ENCODE assay signal across 25 cellular contexts in the genomic region with DNA sequence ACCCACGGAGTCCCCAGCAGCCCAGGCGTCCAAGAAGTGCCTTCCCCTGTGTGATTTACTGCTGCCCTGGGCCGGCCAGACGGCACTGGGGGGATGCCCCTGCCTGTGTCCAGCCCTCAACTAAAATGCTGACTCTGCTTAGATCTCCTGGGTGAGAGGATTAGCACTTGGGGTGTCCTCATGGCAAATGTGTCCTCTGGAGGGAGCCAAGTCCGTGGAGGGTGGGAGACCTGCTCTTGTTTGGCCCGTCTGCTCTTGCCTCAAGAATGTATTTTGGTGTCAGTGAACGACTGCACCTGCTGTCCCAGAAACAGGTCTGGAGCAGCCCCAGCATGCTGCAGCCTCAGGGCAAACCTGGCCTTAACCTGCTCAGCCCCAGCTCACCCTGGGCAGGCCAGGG.
"Had no signal": no experiment of that assay in that cellular context is flagged by ENCODE, and none has a peak within 500 bp of the region (broad histone marks: within the 10 kb centered on the region; RNA-seq: fewer than 3 reads in every experiment).

No MANE protein-coding gene starts in this region.

- H3K27me3 ChIP-seq: colonic mucosa, stomach, thyroid gland, upper lobe of right lung had no signal

- H3K4me2 ChIP-seq: smooth muscle cell had no signal

- DNase-seq: activated CD4-positive, alpha-beta T cell treated with anti-CD3 and anti-CD28 coated beads for 36 hours; activated CD4-positive, CD25-positive, alpha-beta regulatory T cell; activated CD8-positive, alpha-beta memory T cell treated with anti-CD3 and anti-CD28 coated beads, Interleukin-2, amount 10 ng/mL, durations not matched to agents 7 days and 5 days; activated CD8-positive, alpha-beta T cell treated with anti-CD3 and anti-CD28 coated beads, Interleukin-2, amount 10 ng/mL, durations not matched to agents 7 days and 5 days; activated naive CD4-positive, alpha-beta T cell; activated T-cell treated with anti-CD3 and anti-CD28 coated beads, Interleukin-2, amount 50 U/mL, for 48 hours; aorta; body of pancreas; cerebellar nuclear complex; colonic mucosa; effector memory CD8-positive, alpha-beta T cell; erythroblast; head of caudate nucleus; hippocampal formation; kidney; left colon; naive thymus-derived CD4-positive, alpha-beta T cell; stimulated activated CD4-positive, alpha-beta T cell treated with anti-CD3 and anti-CD28 coated beads, Interleukin-2, amount 100 ng/mL, for 24 hours; stimulated activated naive B cell treated with anti-CD40 and anti-IgM and Interleukin-4, amounts not matched to agents 10 μg/mL and 1 μg/mL and 100 μg/mL, for 72 hours; stomach; T-helper 1 cell; thyroid gland; upper lobe of right lung had no signal

- ATAC-seq: activated CD4-positive, alpha-beta T cell treated with anti-CD3 and anti-CD28 coated beads for 36 hours; activated CD8-positive, alpha-beta memory T cell treated with anti-CD3 and anti-CD28 coated beads, Interleukin-2, amount 10 ng/mL, durations not matched to agents 7 days and 5 days; activated CD8-positive, alpha-beta T cell treated with anti-CD3 and anti-CD28 coated beads, Interleukin-2, amount 10 ng/mL, durations not matched to agents 7 days and 5 days; activated naive CD4-positive, alpha-beta T cell treated with anti-CD3 and anti-CD28 coated beads, Interleukin-2, amount 50 U/mL, for 72 hours; body of pancreas; effector memory CD8-positive, alpha-beta T cell; left colon; naive thymus-derived CD4-positive, alpha-beta T cell; stimulated activated naive B cell treated with anti-CD40 and anti-IgM and Interleukin-4, amounts not matched to agents 10 μg/mL and 1 μg/mL and 100 μg/mL, for 72 hours; upper lobe of right lung had no signal

- H3K4me3 ChIP-seq: body of pancreas, colonic mucosa, smooth muscle cell, stomach, thyroid gland, upper lobe of right lung had no signal

- FAIRE-seq: kidney had no signal

- H3K36me3 ChIP-seq: colonic mucosa, stomach, thyroid gland, upper lobe of right lung had no signal

- H3K4me1 ChIP-seq: body of pancreas, colonic mucosa, stomach, thyroid gland, upper lobe of right lung had no signal

- H3K27ac ChIP-seq: body of pancreas, colonic mucosa, stomach, thyroid gland, upper lobe of right lung had no signal

- H3K9me3 ChIP-seq: body of pancreas, colonic mucosa, stomach, thyroid gland, upper lobe of right lung had no signal
